In the genomic region with DNA sequence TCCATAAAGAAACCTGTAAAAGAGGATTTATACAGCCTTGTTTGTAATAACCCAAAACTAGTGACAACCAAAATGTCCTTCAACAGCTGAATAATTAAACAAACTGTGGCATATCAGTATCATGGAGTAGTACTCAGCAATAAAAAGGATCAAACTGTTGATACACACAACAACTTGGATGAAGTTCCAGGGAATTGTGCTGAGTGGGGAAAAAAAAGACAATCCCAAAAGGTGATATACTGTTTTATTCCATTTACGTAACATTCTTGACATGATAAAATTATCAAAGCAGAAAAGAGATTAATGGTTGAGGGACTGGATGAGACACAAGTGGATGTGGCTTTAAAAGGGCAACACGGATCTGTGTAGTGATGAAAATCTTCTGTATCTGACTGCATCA, we compare ENCODE assay signal across 3 cellular contexts.
TF ChIP-seq lines count a peak whose summit lies in the region.

No MANE protein-coding gene starts in this region.

TF ChIP-seq in HepG2, 621 proteins besides CTCF, POLR2A, EP300 and RAD21:
- peak; percentile 11 to 62; a peak in 2 of 4 replicates for TF ChIP-seq MAFK (conservative IDR thresholded peaks at IDR 0.05 in 1 of 2, IDR thresholded peaks at IDR 0.05 in 1 of 2; ENCODE audit: low read length in 2 of 2)
- TF ChIP-seq MAFF (IDR thresholded peaks at IDR 0.05; ENCODE audit: low read depth, low read length): peak; percentile 43
- no peak for TF ChIP-seq ZNF333 (CRISPR knock-in tag; IDR thresholded peaks at IDR 0.05; ENCODE audit: borderline replicate concordance)

TF ChIP-seq in IMR-90, 13 proteins besides CTCF, POLR2A, EP300 and RAD21:
- TF ChIP-seq NFE2L2 (IDR thresholded peaks at IDR 0.05; ENCODE audit: low read depth, low read length) (no peak), RFX5 (IDR thresholded peaks at IDR 0.05; ENCODE audit: low read depth, low read length) (no peak), MAFK (IDR thresholded peaks at IDR 0.05; ENCODE audit: low read depth, low read length) (peak; percentile 49), FOS (IDR thresholded peaks at IDR 0.05; ENCODE audit: low read depth, low read length) (no peak), CEBPB (IDR thresholded peaks at IDR 0.05; ENCODE audit: low read depth, low read length) (no peak)

TF ChIP-seq in K562, 482 proteins besides CTCF, POLR2A, EP300 and RAD21:
- TF ChIP-seq MAFG (tag; conservative IDR thresholded peaks at IDR 0.05) (peak; percentile 25; the same call in 1 of the 2 replicates), MAFK (IDR thresholded peaks at IDR 0.05; ENCODE audit: low read length) (0 out of 2 replicates have a peak, but pooled peaks have one; percentile 4), SIN3B (IDR thresholded peaks at IDR 0.05; ENCODE audit: low read depth) (no peak), ZNF316 (IDR thresholded peaks at IDR 0.05) (peak; percentile 72), C11orf30 (IDR thresholded peaks at IDR 0.05; ENCODE audit: low read depth) (0 out of 2 replicates have a peak, but pooled peaks have one; percentile 38)
